Comparison of ENCODE assay signal across 11 cellular contexts in the genomic region with DNA sequence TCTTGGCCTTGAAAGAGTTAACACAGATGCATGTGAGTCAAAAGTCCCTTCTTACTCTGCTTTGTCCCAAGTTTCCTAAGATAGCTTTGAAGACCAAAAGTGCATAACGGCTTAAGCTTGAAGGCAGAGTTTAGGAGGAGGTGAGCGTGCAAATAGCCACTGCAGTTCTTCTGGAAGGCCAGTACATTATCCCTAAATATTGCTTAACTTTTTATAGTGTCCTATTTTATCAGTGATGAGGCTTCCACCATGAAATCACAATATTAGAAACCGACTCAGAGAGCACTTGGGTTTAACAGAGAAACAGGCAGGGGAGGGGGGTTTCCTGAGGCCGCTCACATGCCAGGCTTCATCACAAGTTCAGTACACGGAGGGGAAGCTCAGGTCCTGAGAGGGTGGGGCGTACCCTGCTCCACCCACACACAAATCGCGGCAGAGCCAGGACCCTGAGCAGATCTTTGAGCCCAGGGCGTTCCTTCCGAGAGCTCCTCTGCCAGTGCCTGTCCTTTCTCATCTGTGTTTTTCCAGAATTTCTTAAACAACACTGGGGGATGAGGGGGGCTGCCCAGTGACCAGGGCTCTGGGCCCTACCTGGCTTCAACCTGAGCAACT. TPM values are rescaled to one million over a fixed set of nuclear protein-coding genes. Genes with fewer than 3 reads are reported as not detected.
DNase-seq lines count a peak whose midpoint lies in the region; ATAC-seq, FAIRE-seq and TF ChIP-seq lines count a peak whose summit lies in the region.
"Had no signal": no experiment of that assay in that cellular context is flagged by ENCODE, and none has a peak within 500 bp of the region (broad histone marks: within the 10 kb centered on the region; RNA-seq: fewer than 3 reads in every experiment).

No MANE protein-coding gene starts in this region.

- no peak overlapping the region for H3K27ac Mint-ChIP-seq in stimulated activated memory B cell treated with anti-CD40 and anti-IgM and Interleukin-4, amounts not matched to agents 10 μg/mL and 1 μg/mL and 100 μg/mL, for 72 hours

- no peak overlapping the region for H3K4me3 Mint-ChIP-seq in stimulated activated memory B cell treated with anti-CD40 and anti-IgM and Interleukin-4, amounts not matched to agents 10 μg/mL and 1 μg/mL and 100 μg/mL, for 72 hours

- no peak for TF ChIP-seq CTCF in cardiac muscle cell (IDR thresholded peaks at IDR 0.05; ENCODE audit: low read depth, low read length)

- H3K4me1 Mint-ChIP-seq in stimulated activated memory B cell treated with anti-CD40 and anti-IgM and Interleukin-4, amounts not matched to agents 10 μg/mL and 1 μg/mL and 100 μg/mL, for 72 hours, result no peaks in the 10 kb centered on the region

- TF ChIP-seq POLR2A in GM12892 (IDR thresholded peaks at IDR 0.05; ENCODE audit: low read depth, low read length), result no peak

- H3K4me1 ChIP-seq in cardiac muscle cell (ENCODE audit: low read depth), result peaks cover 7% of the 10 kb centered on the region

- H3K36me3 Mint-ChIP-seq in stimulated activated memory B cell treated with anti-CD40 and anti-IgM and Interleukin-4, amounts not matched to agents 10 μg/mL and 1 μg/mL and 100 μg/mL, for 72 hours, result no peaks in the 10 kb centered on the region

- H3K27me3 ChIP-seq in cardiac muscle cell, result no peaks in the 10 kb centered on the region

- no peak overlapping the region for H3K27ac ChIP-seq in cardiac muscle cell
- H3K27ac ChIP-seq: HL-60, thoracic aorta had no signal

- H3K36me3 ChIP-seq in cardiac muscle cell, result no peaks in the 10 kb centered on the region
- H3K36me3 ChIP-seq: thoracic aorta had no signal

- H3K27me3 Mint-ChIP-seq in stimulated activated memory B cell treated with anti-CD40 and anti-IgM and Interleukin-4, amounts not matched to agents 10 μg/mL and 1 μg/mL and 100 μg/mL, for 72 hours, result peaks cover 24% of the 10 kb centered on the region

- peaks cover 7% of the 10 kb centered on the region for H3K9me3 Mint-ChIP-seq in stimulated activated memory B cell treated with anti-CD40 and anti-IgM and Interleukin-4, amounts not matched to agents 10 μg/mL and 1 μg/mL and 100 μg/mL, for 72 hours

- H3K4me3 ChIP-seq in cardiac muscle cell, result no peak overlapping the region
- H3K4me3 ChIP-seq: thoracic aorta had no signal

- DNase-seq in NCI-H2171 treated with DMSO at 0.1 percent for 48 hours (lab: John Stamatoyannopoulos, UW), result peak; percentile 31
- no peak for DNase-seq in NCI-H2171 (lab: John Stamatoyannopoulos, UW)
- peak; percentile 23 to 52 for DNase-seq in cardiac muscle cell (ENCODE audit: low read depth in 1 of 2, low spot score in 1 of 2)
- DNase-seq in GM12892 (ENCODE audit: insufficient read length), result no peak
- no peak for DNase-seq in HuH-7.5 (ENCODE audit: low spot score)
- DNase-seq: NCI-H1436 had no signal

- peak; percentile 50 for ATAC-seq in HG02623 (IDR thresholded peaks at IDR 0.05; ENCODE audit: unreplicated experiment)
- peak; percentile 46 for ATAC-seq in stimulated activated memory B cell treated with anti-CD40 and anti-IgM and Interleukin-4, amounts not matched to agents 10 μg/mL and 1 μg/mL and 100 μg/mL, for 72 hours
- ATAC-seq in GM18867 (IDR thresholded peaks at IDR 0.05; ENCODE audit: unreplicated experiment), result no peak

- H3K9me3 ChIP-seq in cardiac muscle cell (ENCODE audit: low read depth), result no peaks in the 10 kb centered on the region
- H3K9me3 ChIP-seq: thoracic aorta had no signal

- no peak for FAIRE-seq in GM12892 (lab: Jason Lieb, UNC)

RNA-seq across cellular contexts. Expression of a gene that starts 26.8 kb away (rescaled TPM):
- total RNA-seq in cardiac muscle cell, result 0.45 and 0.49 TPM in 2 replicates
- polyA plus RNA-seq in cardiac muscle cell, result 0.57 TPM in 1 of 2 replicates, not detected in the other
- not detected for polyA plus RNA-seq in GM12892 (2012; ENCODE audit: missing spikeins)

Comparison
In these comparisons a context has a peak if more than half of its experiments do, and no peak if none do; other contexts are left out.
1. DNase-seq: peak in NCI-H2171 treated with DMSO at 0.1 percent for 48 hours (single experiment) and cardiac muscle cell (2 of 2); none in NCI-H2171 (single experiment), GM12892 (single experiment) and HuH-7.5 (single experiment).